ENCODE assay signal across 8 cellular contexts in genomic region chr15:56052389-56053045, GRCh38. TPM values are rescaled to one million over a fixed set of nuclear protein-coding genes. Genes with fewer than 3 reads are reported as not detected.
DNase-seq lines count a peak whose midpoint lies in the region; ATAC-seq, FAIRE-seq and TF ChIP-seq lines count a peak whose summit lies in the region.

No MANE protein-coding gene starts in this region.

- H3K79me2 ChIP-seq in H1 (ENCODE audit: control insufficient read depth in 1 of 2, insufficient read depth in 2 of 2, low read length in 2 of 2) = no peaks in the 10 kb centered on the region

- DNase-seq in A673 (ENCODE audit: low spot score) (peak; percentile 65), GF-D8 (lab: John Stamatoyannopoulos, UW) (peak; percentile 9), Peyer's patch (peak in 1 of 3 donors; percentile 21), H1 (ENCODE audit: low read depth in 1 of 2, low spot score in 2 of 2) (no peak), middle frontal gyrus (ENCODE audit: extremely low spot score, low spot score) (peak; percentile 12), NCI-H2081 treated with DMSO at 0.1 percent for 48 hours (lab: John Stamatoyannopoulos, UW) (no peak)
- DNase-seq in activated naive CD4-positive, alpha-beta T cell (lab: John Stamatoyannopoulos, UW) = no peak

- 7% methylated on average over 2 of the region's 2 CpGs; no CpG with 5 or more reads in 1 of the 2 experiments for WGBS in H1 (ENCODE audit: extremely low coverage in 1 of 2, insufficient coverage in 1 of 2, insufficient read length in 1 of 2, insufficient replicate concordance in 2 of 2, low coverage in 1 of 2, low lambda C conversion rate in 2 of 2, missing lambda C conversion rate in 1 of 2), 2 experiments

- CTCF ChIA-PET in A673 (lab: Charles Lee) (no interaction called here), H1 (lab: Charles Lee; ENCODE audit: partially characterized antibody) (interaction anchor here (0.7 to 2.5 kb wide), 23 partner anchors 10 to 277 kb away, joined by 3 to 18 read pairs (median 3); no protein-coding TSS in a partner anchor)

- H4K5ac ChIP-seq in H1 (ENCODE audit: insufficient read length, low read depth, low read length) = no peak overlapping the region

- no peak overlapping the region for H3K4me2 ChIP-seq in H1 (ENCODE audit: insufficient read depth in 1 of 2, low read depth in 2 of 2, low read length in 2 of 2)

- TF ChIP-seq CTCF in A673 (conservative IDR thresholded peaks at IDR 0.05; ENCODE audit: low read depth, low read length) = peak; percentile 79
- peak; percentile 48 to 85 (median 76) for TF ChIP-seq CTCF in Peyer's patch (IDR thresholded peaks at IDR 0.05)
- peak in 2 of 3 experiments; percentile 46 to 59; a peak in 2 of 4 replicates for TF ChIP-seq CTCF in H1 (IDR thresholded peaks at IDR 0.05; ENCODE audit: control extremely low read depth in 1 of 3, insufficient read depth in 1 of 3, low read depth in 1 of 3, low read length in 3 of 3)

- no peaks in the 10 kb centered on the region for H3K79me1 ChIP-seq in H1 (ENCODE audit: low read depth, low read length)

- H3K4ac ChIP-seq in H1 (replicated peaks; ENCODE audit: insufficient read length, low read depth, low read length) = no peak overlapping the region

- H4K8ac ChIP-seq in H1 (ENCODE audit: extremely low read depth, insufficient read depth, low read length) = no peak overlapping the region

- POLR2A ChIA-PET in A673 (lab: Charles Lee; ENCODE audit: low non-redundant PET) = no interaction called here
- POLR2A ChIA-PET in H1 (lab: Charles Lee; ENCODE audit: partially characterized antibody) = no interaction called here

- FAIRE-seq in H1 (lab: Jason Lieb, UNC) = peak; percentile 42

- no peak overlapping the region for H3K18ac ChIP-seq in H1 (ENCODE audit: extremely low read depth, low read length)

- H2BK120ac ChIP-seq in H1 (replicated peaks; ENCODE audit: low read depth, low read length) = no peak overlapping the region

- no peak overlapping the region for H3K23ac ChIP-seq in H1 (ENCODE audit: insufficient read length)

- H3K9me3 ChIP-seq in A673 (ENCODE audit: low read depth, low read length, poor library complexity, severe bottlenecking) (no peaks in the 10 kb centered on the region), Peyer's patch (no peaks in the 10 kb centered on the region), H1 (ENCODE audit: insufficient read depth in 2 of 2, low read depth in 1 of 2, low read length in 1 of 2) (no peaks in the 10 kb centered on the region)

- H2BK15ac ChIP-seq in H1 (ENCODE audit: low read length) = no peak overlapping the region

- no peak overlapping the region for H3K56ac ChIP-seq in H1 (replicated peaks; ENCODE audit: insufficient read length, low read depth, low read length)

- H2BK5ac ChIP-seq in H1 (ENCODE audit: low read depth, low read length) = no peak overlapping the region

- BruUV-seq in A673 (replicated peaks; lab: Mats Ljungman, UMichigan) = no TSS peak

- H3K9ac ChIP-seq in H1 (replicated peaks in 1 of 4; ENCODE audit: extremely low read depth in 1 of 4, low read depth in 3 of 4, low read length in 3 of 4) = no peak overlapping the region

- peak; percentile 55 to 61 for TF ChIP-seq RAD21 in H1 (IDR thresholded peaks at IDR 0.05 in 1 of 2, conservative IDR thresholded peaks at IDR 0.05 in 1 of 2; ENCODE audit: low read depth in 2 of 2, low read length in 2 of 2)

- no peak for TF ChIP-seq EP300 in H1 (IDR thresholded peaks at IDR 0.05; ENCODE audit: borderline replicate concordance in 1 of 2, low read depth in 2 of 2, low read length in 2 of 2)

- H3K14ac ChIP-seq in H1 (ENCODE audit: insufficient read length) = no peak overlapping the region

- no peaks in the 10 kb centered on the region for H3K27me3 ChIP-seq in A673 (replicated peaks; ENCODE audit: insufficient read depth, low read depth, low read length, poor library complexity)
- no peaks in the 10 kb centered on the region for H3K27me3 ChIP-seq in Peyer's patch
- no peaks in the 10 kb centered on the region for H3K27me3 ChIP-seq in H1 (replicated peaks in 1 of 4; ENCODE audit: control insufficient read depth in 3 of 4, extremely low read depth in 1 of 4, insufficient read depth in 3 of 4, low read length in 3 of 4)

- H3K27ac ChIP-seq in A673 (ENCODE audit: low read depth, low read length, poor library complexity, severe bottlenecking) (no peak overlapping the region), Peyer's patch (no peak overlapping the region), H1 (ENCODE audit: low read depth, low read length) (no peak overlapping the region)

- no peak overlapping the region for H4K91ac ChIP-seq in H1 (replicated peaks; ENCODE audit: insufficient read length, low read length)

- no peaks in the 10 kb centered on the region for H3K4me1 ChIP-seq in A673 (ENCODE audit: insufficient read depth, low read length, poor library complexity, severe bottlenecking)
- H3K4me1 ChIP-seq in Peyer's patch = no peaks in the 10 kb centered on the region
- no peaks in the 10 kb centered on the region for H3K4me1 ChIP-seq in H1 (replicated peaks in 1 of 4; ENCODE audit: control insufficient read depth in 3 of 4, insufficient read depth in 4 of 4, low read length in 3 of 4)

- peak; percentile 70 for ATAC-seq in HG03354 (IDR thresholded peaks at IDR 0.05; ENCODE audit: poor library complexity, severe bottlenecking, unreplicated experiment)

- no peak overlapping the region for H2BK12ac ChIP-seq in H1 (ENCODE audit: low read depth, low read length)

- H2AFZ ChIP-seq in H1 (ENCODE audit: low read length) = no peak overlapping the region; the same call in 1 of the 2 replicates

- H3K23me2 ChIP-seq in H1 (ENCODE audit: low read depth, low read length) = no peaks in the 10 kb centered on the region

- H2AK5ac ChIP-seq in H1 (ENCODE audit: low read depth, low read length) = no peak overlapping the region

- H2BK20ac ChIP-seq in H1 (ENCODE audit: low read length) = no peak overlapping the region

- intact Hi-C loops in A673 (cut with micrococcal nuclease; ENCODE audit: unreplicated experiment) = loop anchor here (2.0 to 5.0 kb wide), 2 partner anchors 205 to 404 kb away; no protein-coding TSS in a partner anchor

- TF ChIP-seq POLR2A in Peyer's patch (IDR thresholded peaks at IDR 0.05) (no peak), H1 (IDR thresholded peaks at IDR 0.05; ENCODE audit: control extremely low read depth in 1 of 2, low read depth in 2 of 2, low read length in 2 of 2) (no peak)

- H3K36me3 ChIP-seq in A673 (ENCODE audit: insufficient read depth, low read length, poor library complexity, severe bottlenecking) = no peaks in the 10 kb centered on the region
- H3K36me3 ChIP-seq in Peyer's patch = no peaks in the 10 kb centered on the region
- no peaks in the 10 kb centered on the region for H3K36me3 ChIP-seq in H1 (ENCODE audit: control insufficient read depth in 2 of 4, insufficient read depth in 4 of 4, low read length in 3 of 4)

- H3K4me3 ChIP-seq in A673 (ENCODE audit: low read depth, low read length, poor library complexity, severe bottlenecking) (no peak overlapping the region), Peyer's patch (no peak overlapping the region), H1 (ENCODE audit: extremely low read depth in 1 of 4, insufficient read depth in 2 of 4, low read depth in 3 of 4, low read length in 4 of 4) (no peak overlapping the region)

- H4K20me1 ChIP-seq in H1 (replicated peaks in 1 of 2; ENCODE audit: control insufficient read depth in 1 of 2, insufficient read depth in 2 of 2, low read length in 2 of 2) = no peaks in the 10 kb centered on the region

TF ChIP-seq in H1, 55 proteins besides CTCF, POLR2A, EP300 and RAD21:
- TF ChIP-seq BRCA1 (IDR thresholded peaks at IDR 0.05; ENCODE audit: low read depth, low read length) (no peak), YY1 (IDR thresholded peaks at IDR 0.05; ENCODE audit: low read depth, low read length) (no peak), SP4 (IDR thresholded peaks at IDR 0.05; ENCODE audit: low read length) (no peak), ASH2L (IDR thresholded peaks at IDR 0.05; ENCODE audit: low read length) (no peak)

RNA-seq across cellular contexts. Expression of gene NEDD4, which starts 59.1 kb away (rescaled TPM):
- total RNA-seq in A673 (2021) (23.1 and 23.6 TPM in 2 replicates), Peyer's patch (10 to 100 TPM; 36.3 to 87.1 (median 72.3) TPM)
- total RNA-seq in H1 (2021; fragmentation: NEBNext Ultra II Directional; extraction: Animal tissue kit (Norgen Biotek cat#: 25700)) = 3.9 and 5.2 TPM in 2 replicates
- polyA plus RNA-seq in H1 (2011; rRNA removed) = 0.85 and 0.95 TPM in 2 replicates
- 1.7 TPM for polyA plus RNA-seq in H1 (2011; cell fraction: cytosol; rRNA removed)
- polyA plus RNA-seq in H1 (2011; cell fraction: nucleus; rRNA removed) = 1.4 TPM
- polyA plus RNA-seq in H1 (2012, experiment 1 of 2) = 1.2 to 1.8 TPM (median 1.4 TPM) in 4 replicates
- 0.07 TPM for polyA plus RNA-seq in H1 (2012, experiment 2 of 2)
- 4.4 TPM for polyA plus RNA-seq in H1 (2013, experiment 1 of 2)
- polyA plus RNA-seq in H1 (2013, experiment 2 of 2) = 3.9 TPM
- 2.8 and 4.0 TPM in 2 replicates for polyA minus RNA-seq in H1 (2011; rRNA and poly(A)+ RNA removed)
- 1.7 TPM for polyA minus RNA-seq in H1 (2011; cell fraction: cytosol; rRNA and poly(A)+ RNA removed)
- 5.5 TPM for polyA minus RNA-seq in H1 (2011; cell fraction: nucleus; rRNA and poly(A)+ RNA removed)

Comparison
In these comparisons a context has a peak if more than half of its experiments do, and no peak if none do; other contexts are left out.
1. DNase-seq: peak in A673 (single experiment), GF-D8 (single experiment) and middle frontal gyrus (single experiment); none in H1 (0 of 2), NCI-H2081 treated with DMSO at 0.1 percent for 48 hours (single experiment) and activated naive CD4-positive, alpha-beta T cell (0 of 4).
2. Peak in every context shown above with its lines, with median percentiles within 50 percentile points of each other: CTCF ChIP-seq.